In the genomic region with DNA sequence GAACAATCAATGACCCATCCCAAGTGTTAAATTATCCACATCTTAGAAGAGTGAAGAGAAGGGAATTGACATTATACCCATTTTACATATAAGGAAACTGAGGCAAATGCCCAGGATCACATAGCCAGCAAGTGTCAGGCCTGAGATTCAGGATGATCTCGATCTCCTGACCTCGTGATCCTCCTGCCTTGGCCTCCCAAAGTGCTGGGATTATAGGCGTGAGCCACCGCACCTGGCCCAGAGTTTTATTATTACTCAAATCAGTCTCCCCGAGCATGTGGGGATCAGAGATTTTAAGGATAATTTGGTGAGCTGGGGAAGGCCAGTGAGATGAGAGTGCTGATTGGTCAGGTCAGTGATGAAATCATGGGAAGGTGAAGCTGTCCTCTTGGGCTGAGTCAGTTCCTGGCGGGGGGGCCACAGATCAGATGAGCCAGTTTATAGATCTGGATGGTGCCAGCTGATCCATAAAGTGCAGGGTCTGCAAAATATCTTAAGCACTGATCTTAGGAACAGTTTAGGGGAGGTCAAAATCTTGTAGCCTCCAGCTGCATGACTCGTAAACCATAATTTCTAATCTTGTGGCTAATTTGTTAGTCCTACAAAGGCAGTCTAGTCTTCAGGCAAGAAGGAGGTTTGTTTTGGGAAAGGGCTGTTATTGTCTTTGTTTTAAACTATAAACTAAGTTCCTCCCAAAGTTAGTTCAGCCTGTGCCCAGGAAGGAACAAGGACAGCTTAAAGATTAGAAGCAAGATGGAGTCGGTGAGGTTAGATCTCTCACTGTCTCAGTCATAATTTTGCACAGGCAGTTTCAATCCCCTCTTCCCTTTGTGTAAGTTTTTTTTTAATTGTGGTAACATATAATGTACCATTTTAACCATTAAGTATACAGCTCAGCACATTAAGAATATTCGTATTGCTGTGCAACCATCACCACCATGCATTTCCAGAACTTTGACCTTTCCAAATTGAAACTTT, we compare ENCODE assay signal across 17 cellular contexts. TPM values are rescaled to one million over a fixed set of nuclear protein-coding genes. Genes with fewer than 3 reads are reported as not detected.
DNase-seq lines count a peak whose midpoint lies in the region; ATAC-seq and TF ChIP-seq lines count a peak whose summit lies in the region.
"Had no signal": no experiment of that assay in that cellular context is flagged by ENCODE, and none has a peak within 500 bp of the region (broad histone marks: within the 10 kb centered on the region; RNA-seq: fewer than 3 reads in every experiment).

No MANE protein-coding gene starts in this region.

- H3K4me1 ChIP-seq in breast epithelium (no peaks in the 10 kb centered on the region), PC-3 (ENCODE audit: insufficient read depth, low read length) (peaks cover 37% of the 10 kb centered on the region), spleen (peaks cover 3 to 80% (median 40%) of the 10 kb centered on the region in 6 donors), testis (peaks cover 6% of the 10 kb centered on the region)

- H3K9me3 ChIP-seq in breast epithelium (no peaks in the 10 kb centered on the region), PC-3 (ENCODE audit: low read length) (no peaks in the 10 kb centered on the region), spleen (no peaks in the 10 kb centered on the region), testis (no peaks in the 10 kb centered on the region)

- no peak overlapping the region for H3K27ac Mint-ChIP-seq in MCF 10A (ENCODE audit: low read depth, unreplicated experiment)
- H3K27ac Mint-ChIP-seq: activated CD4-positive, alpha-beta T cell treated with anti-CD3 and anti-CD28 coated beads, Interleukin-2, amount 10 ng/mL, durations not matched to agents 24 days and 14 days; activated T-cell treated with anti-CD3 and anti-CD28 coated beads, Interleukin-2, amount 50 U/mL, for 72 hours; CD4-positive, alpha-beta T cell; progenitor cell of endocrine pancreas; T-helper 2 cell treated with Interferon-gamma antibody and Interleukin-4, amounts not matched to agents 5 μg/mL and 100 μg/mL, for 36 hours had no signal

- CTCF ChIA-PET in MCF 10A (lab: Yijun Ruan, JAX) = interaction anchor here (0.5 to 1.2 kb wide), 3 partner anchors 45 to 93 kb away, joined by 3 to 5 read pairs (median 3); no protein-coding TSS in a partner anchor
- CTCF ChIA-PET in PC-3 (lab: Charles Lee) = interaction anchor here (0.7 kb wide), 1 partner anchor 49 kb away, joined by 3 read pairs; the partner anchor contains the start of gene EYA3

- no peak overlapping the region for H3K4me3 ChIP-seq in breast epithelium
- no peak overlapping the region for H3K4me3 ChIP-seq in PC-3 (ENCODE audit: low read length)
- H3K4me3 ChIP-seq in epithelial cell of esophagus (ENCODE audit: low read length) = no peak overlapping the region
- H3K4me3 ChIP-seq in spleen = peak overlapping the region in 1 of 8 donors; percentile 49
- no peak overlapping the region for H3K4me3 ChIP-seq in testis

- no peaks in the 10 kb centered on the region for H3K36me3 Mint-ChIP-seq in MCF 10A (ENCODE audit: insufficient read depth, unreplicated experiment)

- H3K9ac ChIP-seq in PC-3 (ENCODE audit: low read length) = peak overlapping the region; percentile 6; the same call in 1 of the 2 replicates

- H3K4me2 ChIP-seq in PC-3 (ENCODE audit: low read length) = peak overlapping the region; percentile 24; the same call in 1 of the 2 replicates

- peak; percentile 52 for ATAC-seq in PC-3
- ATAC-seq: activated T-cell treated with anti-CD3 and anti-CD28 coated beads, Interleukin-2, amount 50 U/mL, for 72 hours; left colon had no signal

- TF ChIP-seq POLR2A in breast epithelium (IDR thresholded peaks at IDR 0.05) (no peak), spleen (IDR thresholded peaks at IDR 0.05) (no peak), testis (IDR thresholded peaks at IDR 0.05) (no peak)

- H4K20me1 ChIP-seq in PC-3 (ENCODE audit: low read length) = no peaks in the 10 kb centered on the region

- TF ChIP-seq CTCF in MCF 10A (IDR thresholded peaks at IDR 0.05; ENCODE audit: unreplicated experiment) (no peak), breast epithelium (IDR thresholded peaks at IDR 0.05) (no peak), PC-3 (conservative IDR thresholded peaks at IDR 0.05; ENCODE audit: low read depth, low read length) (no peak), epithelial cell of esophagus (IDR thresholded peaks at IDR 0.05; ENCODE audit: insufficient read depth, low read depth, low read length, missing control alignments) (no peak), spleen (IDR thresholded peaks at IDR 0.05 in 8 of 11, conservative IDR thresholded peaks at IDR 0.05 in 3 of 11) (no peak), testis (IDR thresholded peaks at IDR 0.05) (no peak)

- POLR2A ChIA-PET in MCF 10A (lab: Yijun Ruan, JAX) = interaction anchor here (0.7 to 2.1 kb wide), 6 partner anchors 9 to 50 kb away, joined by 3 to 8 read pairs (median 3); partner anchors contain the start of gene EYA3
- POLR2A ChIA-PET in PC-3 (lab: Charles Lee; ENCODE audit: unreplicated experiment) = interaction anchor here (0.7 kb wide), 1 partner anchor 411 kb away, joined by 4 read pairs; no protein-coding TSS in a partner anchor

- H3K27me3 ChIP-seq in breast epithelium (no peaks in the 10 kb centered on the region), PC-3 (ENCODE audit: low read length) (no peaks in the 10 kb centered on the region), spleen (replicated peaks in 1 of 7) (no peaks in the 10 kb centered on the region), testis (no peaks in the 10 kb centered on the region)

- H3K9me2 ChIP-seq in PC-3 (replicated peaks; ENCODE audit: low read length) = no peaks in the 10 kb centered on the region

- H3K9me3 Mint-ChIP-seq in MCF 10A (ENCODE audit: unreplicated experiment) = no peaks in the 10 kb centered on the region
- H3K9me3 Mint-ChIP-seq: activated T-cell treated with anti-CD3 and anti-CD28 coated beads, Interleukin-2, amount 50 U/mL, for 72 hours; CD4-positive, alpha-beta T cell; T-helper 2 cell treated with Interferon-gamma antibody and Interleukin-4, amounts not matched to agents 5 μg/mL and 100 μg/mL, for 36 hours had no signal

- no peak overlapping the region for H3K4me3 Mint-ChIP-seq in MCF 10A (ENCODE audit: unreplicated experiment)
- H3K4me3 Mint-ChIP-seq: activated CD4-positive, alpha-beta T cell treated with anti-CD3 and anti-CD28 coated beads, Interleukin-2, amount 10 ng/mL, durations not matched to agents 24 days and 14 days; activated T-cell treated with anti-CD3 and anti-CD28 coated beads, Interleukin-2, amount 50 U/mL, for 72 hours; CD4-positive, alpha-beta T cell; T-helper 2 cell treated with Interferon-gamma antibody and Interleukin-4, amounts not matched to agents 5 μg/mL and 100 μg/mL, for 36 hours had no signal

- no TSS peak for BruUV-seq in MCF 10A (replicated peaks; lab: Mats Ljungman, UMichigan)
- BruUV-seq in PC-3 (replicated peaks; lab: Mats Ljungman, UMichigan) = no TSS peak

- 82 to 92% (median 88%) methylated on average over 9 of the region's 9 CpGs for WGBS in spleen, 5 donors
- 71 to 74% methylated on average over 9 of the region's 9 CpGs for WGBS in testis, 2 donors

- no peaks in the 10 kb centered on the region for H3K36me3 ChIP-seq in breast epithelium
- H3K36me3 ChIP-seq in PC-3 (ENCODE audit: low read depth, low read length) = no peaks in the 10 kb centered on the region
- H3K36me3 ChIP-seq in spleen = no peaks in the 10 kb centered on the region
- H3K36me3 ChIP-seq in testis (ENCODE audit: low read depth, missing control alignments) = no peaks in the 10 kb centered on the region

- peak; percentile 47 for DNase-seq in MCF 10A (ENCODE audit: unreplicated experiment)
- DNase-seq in breast epithelium (ENCODE audit: low spot score in 2 of 2) = no peak
- peak; percentile 60 for DNase-seq in PC-3
- peak; percentile 57 for DNase-seq in epithelial cell of esophagus (ENCODE audit: low read depth)
- peak; percentile 33 for DNase-seq in spleen
- DNase-seq in NCI-H187 (lab: John Stamatoyannopoulos, UW) = no peak
- no peak for DNase-seq in stimulated activated CD4-positive, alpha-beta T cell treated with anti-CD3 and anti-CD28 coated beads, Interleukin-4, amount 100 ng/mL, for 24 hours
- DNase-seq in testis = no peak
- DNase-seq: activated CD4-positive, alpha-beta T cell treated with anti-CD3 and anti-CD28 coated beads, Interleukin-2, amount 10 ng/mL, durations not matched to agents 24 days and 14 days; activated T-cell treated with anti-CD3 and anti-CD28 coated beads, Interleukin-2, amount 50 U/mL, for 72 hours; caudate nucleus; CD4-positive, alpha-beta T cell; left colon; NCI-H2107; NCI-H82 had no signal

- no peak overlapping the region for H2AFZ ChIP-seq in PC-3 (ENCODE audit: low read length)

- no peaks in the 10 kb centered on the region for H3K79me2 ChIP-seq in PC-3 (ENCODE audit: low read length)

- H3K27me3 Mint-ChIP-seq in MCF 10A (ENCODE audit: insufficient read depth, unreplicated experiment) = no peaks in the 10 kb centered on the region
- H3K27me3 Mint-ChIP-seq: CD4-positive, alpha-beta T cell had no signal

- no peaks in the 10 kb centered on the region for H3F3A ChIP-seq in PC-3 (ENCODE audit: low read length, unreplicated experiment)

- intact Hi-C loops in MCF 10A (cut with micrococcal nuclease) (no loop called here), breast epithelium (cut with DNase I; ENCODE audit: low total_unique reads) (no loop called here), PC-3 (cut with micrococcal nuclease) (no loop called here), spleen (cut with DNase I; ENCODE audit: low total_unique reads) (no loop called here), testis (cut with DNase I; ENCODE audit: low total_unique reads) (no loop called here)

- no peak overlapping the region for H3K27ac ChIP-seq in breast epithelium
- peak overlapping the region; percentile 60 for H3K27ac ChIP-seq in PC-3 (ENCODE audit: low read length)
- H3K27ac ChIP-seq in spleen = peak overlapping the region in 5 of 8 donors; percentile 64 to 87 (median 83)
- H3K27ac ChIP-seq in testis = no peak overlapping the region

- H3K4me1 Mint-ChIP-seq in MCF 10A (ENCODE audit: insufficient read depth, unreplicated experiment) = peaks cover 18% of the 10 kb centered on the region

RNA-seq across cellular contexts. Expression of gene PTAFR, which starts 39.6 kb away (rescaled TPM):
- 1.6 and 1.8 TPM in 2 replicates for total RNA-seq in MCF 10A (2022)
- 1 to 10 TPM; 5.6 to 8.3 (median 6.2) TPM for total RNA-seq in breast epithelium
- 3.9 and 4.5 TPM in 2 replicates for total RNA-seq in PC-3 (2014; rRNA removed)
- total RNA-seq in spleen = 10 to 100 TPM; 13.8 to 32.2 (median 28.2) TPM
- 1 to 10 TPM; 5.0 to 7.5 (median 5.7) TPM for polyA plus RNA-seq in spleen
- total RNA-seq in testis = 1 to 10 TPM in 1 of 2 donors, under 1 TPM in 1; 0.94 to 1.7 TPM
- 4.9 TPM for polyA plus RNA-seq in testis (ENCODE audit: insufficient read depth, low read depth, low replicate concordance)

RNA-seq across cellular contexts. Expression of gene EYA3, which starts 48.5 kb away (rescaled TPM):
- total RNA-seq in MCF 10A (2022) (13.3 and 14.4 TPM in 2 replicates), breast epithelium (10 to 100 TPM; 12.2 to 22.6 (median 18.1) TPM), PC-3 (2014; rRNA removed) (17.1 and 17.3 TPM in 2 replicates), spleen (10 to 100 TPM; 16.5 to 26.4 (median 21.8) TPM), testis (10 to 100 TPM; 31.5 to 41.9 TPM)
- polyA plus RNA-seq in spleen (1 to 10 TPM; 3.5 to 5.4 (median 3.6) TPM), testis (ENCODE audit: insufficient read depth, low read depth, low replicate concordance) (28.3 TPM)

Comparison
In these comparisons a context has a peak if more than half of its experiments do, and no peak if none do; other contexts are left out.
1. DNase-seq: peak in MCF 10A (single experiment), PC-3 (single experiment), epithelial cell of esophagus (single experiment) and spleen (single experiment); none in breast epithelium (0 of 2), NCI-H187 (0 of 2), stimulated activated CD4-positive, alpha-beta T cell treated with anti-CD3 and anti-CD28 coated beads, Interleukin-4, amount 100 ng/mL, for 24 hours (single experiment) and testis (single experiment).
2. H3K27ac ChIP-seq: peak in PC-3 (single experiment) and spleen (5 of 8); none in breast epithelium (0 of 2) and testis (0 of 2).